In genomic region chr10:80552151-80552646, GRCh38 we compare ENCODE assay signal across 13 cellular contexts. TPM values are rescaled to one million over a fixed set of nuclear protein-coding genes. Genes with fewer than 3 reads are reported as not detected.
DNase-seq lines count a peak whose midpoint lies in the region; ATAC-seq and TF ChIP-seq lines count a peak whose summit lies in the region.
"Had no signal": no experiment of that assay in that cellular context is flagged by ENCODE, and none has a peak within 500 bp of the region (broad histone marks: within the 10 kb centered on the region; RNA-seq: fewer than 3 reads in every experiment).

No MANE protein-coding gene starts in this region.

- no peaks in the 10 kb centered on the region for H3K27me3 ChIP-seq in sigmoid colon
- H3K27me3 ChIP-seq: ovary had no signal

- no peak for TF ChIP-seq POLR2A in sigmoid colon (IDR thresholded peaks at IDR 0.05)

- H3K36me3 ChIP-seq in sigmoid colon = no peaks in the 10 kb centered on the region
- H3K36me3 ChIP-seq: ovary had no signal

- H3K27ac ChIP-seq in sigmoid colon = no peak overlapping the region
- H3K27ac ChIP-seq: 22Rv1, GM23248, ovary had no signal

- H3K9me3 ChIP-seq in sigmoid colon = no peaks in the 10 kb centered on the region
- H3K9me3 ChIP-seq: ovary had no signal

- no peaks in the 10 kb centered on the region for H3K4me1 ChIP-seq in sigmoid colon

- DNase-seq in DMS153 (lab: John Stamatoyannopoulos, UW) (peak; percentile 52), DMS153 treated with DMSO at 0.1 percent for 48 hours (lab: John Stamatoyannopoulos, UW; ENCODE audit: unreplicated experiment) (no peak), SK-N-DZ (ENCODE audit: low spot score) (peak; percentile 65), iPS-NIHi11 (ENCODE audit: low spot score) (peak; percentile 44), sigmoid colon (peak; percentile 68)
- no peak for DNase-seq in stimulated activated naive CD8-positive, alpha-beta T cell treated with anti-CD3 and anti-CD28 coated beads, Interleukin-15, Interleukin-2, amounts not matched to agents 100 U/mL and 50 U/mL, for 24 hours
- DNase-seq: Calu3, GM23248, NCI-H526 treated with DMSO at 0.1 percent for 48 hours, ovary had no signal

- H3K4me3 ChIP-seq in sigmoid colon = no peak overlapping the region
- H3K4me3 ChIP-seq: GM23248, ovary had no signal

- WGBS in sigmoid colon, 2 donors = 4 to 38% methylated on average over 5 of the region's 5 CpGs

- TF ChIP-seq EP300 in sigmoid colon (IDR thresholded peaks at IDR 0.05) = no peak

- no peak for TF ChIP-seq CTCF in sigmoid colon (IDR thresholded peaks at IDR 0.05)

- intact Hi-C loops in sigmoid colon (cut with DNase I) = no loop called here

- no peak for ATAC-seq in stimulated activated naive CD8-positive, alpha-beta T cell treated with anti-CD3 and anti-CD28 coated beads, Interleukin-15, Interleukin-2, amounts not matched to agents 100 U/mL and 50 U/mL, for 24 hours
- no peak for ATAC-seq in HG03378 (IDR thresholded peaks at IDR 0.05; ENCODE audit: unreplicated experiment)
- no peak for ATAC-seq in GM18867 (IDR thresholded peaks at IDR 0.05; ENCODE audit: unreplicated experiment)

RNA-seq across cellular contexts. Expression of gene SH2D4B, which starts 14.5 kb away (rescaled TPM):
- polyA plus RNA-seq in SK-N-DZ (2014; cell fraction: cytosol; rRNA removed) = not detected in 2 replicates
- polyA plus RNA-seq in SK-N-DZ (2014; cell fraction: nucleus; rRNA removed) = not detected in 2 replicates
- under 1 TPM in 1 of 4 donors, not detected in 3; 0.33 TPM for total RNA-seq in sigmoid colon
- polyA plus RNA-seq in sigmoid colon = under 1 TPM in 1 of 3 donors, not detected in 2; 0.06 TPM
- total RNA-seq: Calu3, GM23248 had no signal
- polyA plus RNA-seq: GM23248 had no signal

Comparison
In these comparisons a context has a peak if more than half of its experiments do, and no peak if none do; other contexts are left out.
1. DNase-seq: peak in DMS153 (single experiment), SK-N-DZ (single experiment), iPS-NIHi11 (single experiment) and sigmoid colon (single experiment); none in DMS153 treated with DMSO at 0.1 percent for 48 hours (single experiment) and stimulated activated naive CD8-positive, alpha-beta T cell treated with anti-CD3 and anti-CD28 coated beads, Interleukin-15, Interleukin-2, amounts not matched to agents 100 U/mL and 50 U/mL, for 24 hours (single experiment).